ENCODE assay signal across 22 cellular contexts in genomic region chr3:147385059-147386012, GRCh38. TPM values are rescaled to one million over a fixed set of nuclear protein-coding genes. Genes with fewer than 3 reads are reported as not detected.
DNase-seq lines count a peak whose midpoint lies in the region; TF ChIP-seq lines count a peak whose summit lies in the region.
"Had no signal": no experiment of that assay in that cellular context is flagged by ENCODE, and none has a peak within 500 bp of the region (broad histone marks: within the 10 kb centered on the region; RNA-seq: fewer than 3 reads in every experiment).

No MANE protein-coding gene starts in this region.

- H3K4me3 ChIP-seq in HUES6 (ENCODE audit: low read depth, low read length) (peak overlapping the region; percentile 40; the same call in 1 of the 2 replicates), neural progenitor cell (no peak overlapping the region)
- H3K4me3 ChIP-seq: BLaER1 treated with 17β-estradiol and CSF1 and Interleukin-3, amounts not matched to agents 10 nM and 100 nM; SJSA1 had no signal

- H3K79me2 ChIP-seq in neural progenitor cell (ENCODE audit: low read depth) = no peaks in the 10 kb centered on the region

- H3K4me1 ChIP-seq in HUES6 (ENCODE audit: control insufficient read depth, insufficient read depth, low read length) (peaks cover 64% of the 10 kb centered on the region), neural progenitor cell (peaks cover 53% of the 10 kb centered on the region)
- H3K4me1 ChIP-seq: BLaER1 treated with 17β-estradiol and CSF1 and Interleukin-3, amounts not matched to agents 10 nM and 100 nM; SJSA1 had no signal

- H3K36me3 Mint-ChIP-seq in neural progenitor cell = peaks cover 21% of the 10 kb centered on the region
- H3K36me3 Mint-ChIP-seq: CD8-positive, alpha-beta T cell had no signal

- intact Hi-C loops in cardiac septum (cut with DNase I) = no loop called here

- H3K27me3 Mint-ChIP-seq in neural progenitor cell (ENCODE audit: insufficient read depth, low read depth) = peaks cover 3% of the 10 kb centered on the region

- H2AFZ ChIP-seq in neural progenitor cell (replicated peaks) = no peak overlapping the region

- H3K4me1 Mint-ChIP-seq in neural progenitor cell = peaks cover 96% of the 10 kb centered on the region

- peak overlapping the region; percentile 91 for H3K4me3 Mint-ChIP-seq in neural progenitor cell
- H3K4me3 Mint-ChIP-seq: CD8-positive, alpha-beta T cell had no signal

- peaks cover 57% of the 10 kb centered on the region for H3F3A ChIP-seq in neural progenitor cell (ENCODE audit: low read depth)

- no peak for TF ChIP-seq CTCF in neural progenitor cell (IDR thresholded peaks at IDR 0.05)

- peak overlapping the region; percentile 100 for H3K27ac Mint-ChIP-seq in neural progenitor cell
- H3K27ac Mint-ChIP-seq: CD8-positive, alpha-beta T cell; HFFc6 had no signal

- no peaks in the 10 kb centered on the region for H3K9me3 ChIP-seq in HUES6 (ENCODE audit: control insufficient read depth, insufficient read depth, low read depth, low read length)
- no peaks in the 10 kb centered on the region for H3K9me3 ChIP-seq in neural progenitor cell (ENCODE audit: low read depth)
- H3K9me3 ChIP-seq: SJSA1 had no signal

- H4K20me1 ChIP-seq in neural progenitor cell (ENCODE audit: low read depth) = peaks cover 67% of the 10 kb centered on the region
- H4K20me1 ChIP-seq: BLaER1 treated with 17β-estradiol and CSF1 and Interleukin-3, amounts not matched to agents 10 nM and 100 nM had no signal

- H3K9me3 Mint-ChIP-seq in neural progenitor cell = peaks cover 3% of the 10 kb centered on the region
- H3K9me3 Mint-ChIP-seq: CD8-positive, alpha-beta T cell had no signal

- H3K9ac ChIP-seq in HUES6 (ENCODE audit: low read length) = no peak overlapping the region
- H3K9ac ChIP-seq in neural progenitor cell = no peak overlapping the region
- H3K9ac ChIP-seq: BLaER1 treated with 17β-estradiol and CSF1 and Interleukin-3, amounts not matched to agents 10 nM and 100 nM; KMS-11 had no signal

- DNase-seq in ecto neural progenitor cell (ENCODE audit: low spot score) = peak; percentile 41
- DNase-seq in neural progenitor cell (ENCODE audit: low spot score) = no peak
- no peak for DNase-seq in cardiac septum (ENCODE audit: low spot score)
- DNase-seq in NCI-H187 (lab: John Stamatoyannopoulos, UW) = no peak
- no peak for DNase-seq in C1 segment of cervical spinal cord (lab: John Stamatoyannopoulos, UW)
- DNase-seq in DMS 273 treated with DMSO at 0.1 percent for 48 hours (lab: John Stamatoyannopoulos, UW) = no peak
- DNase-seq: Calu3; CD8-positive, alpha-beta T cell; GDM1; HFFc6; IMR-90; NCI-H1105; NCI-H446 treated with DMSO at 0.1 percent for 48 hours; NCI-H526 treated with DMSO at 0.1 percent for 48 hours; OCI-M1 had no signal

- H3K27me3 ChIP-seq in HUES6 (ENCODE audit: control insufficient read depth, insufficient read depth, low read length) (peaks cover 99% of the 10 kb centered on the region), neural progenitor cell (peaks cover 100% of the 10 kb centered on the region)

- H3K27ac ChIP-seq in HUES6 (ENCODE audit: low read depth, low read length) = no peak overlapping the region
- no peak overlapping the region for H3K27ac ChIP-seq in neural progenitor cell
- H3K27ac ChIP-seq: BLaER1 treated with 17β-estradiol and CSF1 and Interleukin-3, amounts not matched to agents 10 nM and 100 nM; HL-60; KMS-11; SJSA1 had no signal

- peak overlapping the region; percentile 41 for H3K4me2 ChIP-seq in neural progenitor cell
- H3K4me2 ChIP-seq: BLaER1 treated with 17β-estradiol and CSF1 and Interleukin-3, amounts not matched to agents 10 nM and 100 nM; KMS-11 had no signal

- no peaks in the 10 kb centered on the region for H3K36me3 ChIP-seq in HUES6 (ENCODE audit: control insufficient read depth, insufficient read depth, low read length)
- no peaks in the 10 kb centered on the region for H3K36me3 ChIP-seq in neural progenitor cell
- H3K36me3 ChIP-seq: BLaER1 treated with 17β-estradiol and CSF1 and Interleukin-3, amounts not matched to agents 10 nM and 100 nM; SJSA1 had no signal

RNA-seq across cellular contexts. Expression of gene ZIC4, which starts 21.0 kb away (rescaled TPM):
- total RNA-seq in neural progenitor cell (ENCODE audit: low replicate concordance) (0.25 and 0.64 TPM in 2 replicates), cardiac septum (not detected)
- total RNA-seq: Calu3; CD8-positive, alpha-beta T cell; HT1080; IMR-90; Right ventricle myocardium inferior had no signal

RNA-seq across cellular contexts. Expression of gene ZIC1, which starts 23.8 kb away (rescaled TPM):
- total RNA-seq in neural progenitor cell (ENCODE audit: low replicate concordance) = 0.56 and 0.84 TPM in 2 replicates
- total RNA-seq in cardiac septum = not detected
- total RNA-seq: Calu3; CD8-positive, alpha-beta T cell; HT1080; IMR-90; Right ventricle myocardium inferior had no signal
